8 cellular contexts compared by ENCODE assay signal in the genomic region with DNA sequence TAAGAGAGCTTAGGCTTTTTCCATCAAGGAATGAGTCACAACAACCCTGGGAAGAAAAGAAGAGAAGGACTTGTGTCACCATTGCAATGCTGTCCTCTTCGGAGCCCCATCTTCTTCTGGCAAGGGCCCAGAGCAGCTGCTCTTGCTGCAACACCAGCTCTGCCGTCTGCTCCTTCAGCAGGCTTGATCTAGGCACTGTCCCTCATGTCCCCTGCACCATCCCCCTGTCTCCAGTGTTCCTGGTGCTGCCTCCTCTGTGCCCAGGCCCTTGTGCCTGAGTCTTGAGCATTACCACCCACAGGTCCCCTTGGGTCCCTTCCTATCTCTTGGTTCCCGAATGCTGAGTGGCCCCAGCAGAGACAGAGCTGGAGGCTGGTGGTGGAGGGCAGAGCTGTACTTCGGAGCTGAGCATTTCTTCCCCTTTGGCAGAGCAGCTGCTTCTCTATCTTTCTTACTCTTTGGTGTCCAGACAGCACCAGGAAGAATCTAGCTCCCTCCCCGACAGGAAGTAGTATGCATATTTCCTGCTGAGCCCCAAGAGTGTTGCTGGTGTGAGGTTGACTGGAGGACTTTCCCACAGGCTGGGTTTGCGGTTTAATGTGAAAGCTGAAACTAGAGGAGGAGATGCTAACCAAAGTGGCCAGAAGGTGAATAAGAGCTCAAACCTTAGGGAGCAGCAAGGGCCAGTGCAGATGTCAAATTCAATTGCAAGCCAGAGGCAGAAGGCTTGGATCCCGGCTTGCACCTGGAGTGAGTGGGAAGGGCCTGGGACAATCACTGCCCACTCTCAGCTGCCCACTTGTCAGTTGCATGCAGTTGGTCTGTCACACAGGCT. TPM values are rescaled to one million over a fixed set of nuclear protein-coding genes. Genes with fewer than 3 reads are reported as not detected.
A peak's percentile ranks its signal among the peaks of the same experiment; 100 is the strongest.
DNase-seq lines count a peak whose midpoint lies in the region; ATAC-seq, FAIRE-seq and TF ChIP-seq lines count a peak whose summit lies in the region.

No MANE protein-coding gene starts in this region.

- peak overlapping the region; percentile 87; the same call in 1 of the 2 replicates for H2BK5ac ChIP-seq in H1 (ENCODE audit: low read depth, low read length)

- POLR2A ChIA-PET in activated CD4-positive, alpha-beta T cell treated with anti-CD3 and anti-CD28 coated beads for 36 hours (lab: Charles Lee): interaction anchor here (0.6 to 1.8 kb wide), 11 partner anchors 9 to 603 kb away, joined by 3 to 9 read pairs (median 4); partner anchors contain the start of gene WEE1
- POLR2A ChIA-PET in H1 (lab: Charles Lee; ENCODE audit: partially characterized antibody): interaction anchor here (0.8 to 3.8 kb wide), 11 partner anchors 9 to 141 kb away, joined by 3 to 17 read pairs (median 5); partner anchors contain the start of genes WEE1 and ZNF143

- DNase-seq in GM06990 (ENCODE audit: extremely low read depth, insufficient read length): peak; percentile 88
- peak; percentile 86 for DNase-seq in activated CD4-positive, alpha-beta T cell treated with anti-CD3 and anti-CD28 coated beads for 36 hours
- peak in 1 of 2 experiments; percentile 52 for DNase-seq in H1 (ENCODE audit: low read depth in 1 of 2, low spot score in 2 of 2)
- no peak for DNase-seq in frontal cortex (ENCODE audit: low spot score in 2 of 2)
- DNase-seq in NCI-H1105 (lab: John Stamatoyannopoulos, UW): no peak

- intact Hi-C loops in activated CD4-positive, alpha-beta T cell treated with anti-CD3 and anti-CD28 coated beads for 36 hours (cut with DNase I, micrococcal nuclease): loop anchor here (1.0 to 2.0 kb wide), 5 partner anchors 12 to 140 kb away; partner anchors contain the start of genes WEE1 (in 1 of the 2) and ZNF143 (in 1 of the 2)

- H3K79me1 ChIP-seq in H1 (ENCODE audit: low read depth, low read length): no peaks in the 10 kb centered on the region

- H2BK120ac ChIP-seq in H1 (replicated peaks; ENCODE audit: low read depth, low read length): no peak overlapping the region

- H3K9me3 ChIP-seq in H1 (ENCODE audit: insufficient read depth in 2 of 2, low read depth in 1 of 2, low read length in 1 of 2): no peaks in the 10 kb centered on the region
- no peaks in the 10 kb centered on the region for H3K9me3 ChIP-seq in neuron (ENCODE audit: low read length)

- H3K4me2 ChIP-seq in H1 (ENCODE audit: insufficient read depth in 1 of 2, low read depth in 2 of 2, low read length in 2 of 2): peak overlapping the region in 1 of 2 experiments; percentile 49; a peak in 3 of 4 replicates

- H3K27me3 ChIP-seq in GM06990 (replicated peaks; ENCODE audit: control insufficient read depth, insufficient read depth, low read length): no peaks in the 10 kb centered on the region
- H3K27me3 ChIP-seq in H1 (replicated peaks in 1 of 4; ENCODE audit: control insufficient read depth in 3 of 4, extremely low read depth in 1 of 4, insufficient read depth in 3 of 4, low read length in 3 of 4): no peaks in the 10 kb centered on the region; a peak in 1 of 7 replicates
- no peaks in the 10 kb centered on the region for H3K27me3 ChIP-seq in neuron (ENCODE audit: insufficient read depth, low read length)

- no peak for TF ChIP-seq EP300 in H1 (IDR thresholded peaks at IDR 0.05; ENCODE audit: borderline replicate concordance in 1 of 2, low read depth in 2 of 2, low read length in 2 of 2)

- no peak overlapping the region for H3K56ac ChIP-seq in H1 (replicated peaks; ENCODE audit: insufficient read length, low read depth, low read length)

- H2AFZ ChIP-seq in H1 (ENCODE audit: low read length): 0 out of 2 replicates have a peak overlapping the region, but pooled peaks have one; percentile 9
- peak overlapping the region; percentile 20 for H2AFZ ChIP-seq in neuron (ENCODE audit: low read depth, low read length)

- peak overlapping the region; percentile 43; the same call in 1 of the 2 replicates for H3K18ac ChIP-seq in H1 (ENCODE audit: extremely low read depth, low read length)

- no peak overlapping the region; a peak in 1 of 7 replicates for H3K9ac ChIP-seq in H1 (replicated peaks in 1 of 4; ENCODE audit: extremely low read depth in 1 of 4, low read depth in 3 of 4, low read length in 3 of 4)

- peak overlapping the region; percentile 51 to 94 (median 92) for H3K27ac Mint-ChIP-seq in IgD-negative memory B cell
- H3K27ac Mint-ChIP-seq in activated CD4-positive, alpha-beta T cell treated with anti-CD3 and anti-CD28 coated beads for 36 hours: peak overlapping the region; percentile 91

- H2AK5ac ChIP-seq in H1 (ENCODE audit: low read depth, low read length): peak overlapping the region; percentile 67; the same call in 1 of the 2 replicates

- H3K27me3 Mint-ChIP-seq in IgD-negative memory B cell: no peaks in the 10 kb centered on the region
- no peaks in the 10 kb centered on the region for H3K27me3 Mint-ChIP-seq in activated CD4-positive, alpha-beta T cell treated with anti-CD3 and anti-CD28 coated beads for 36 hours

- no peak overlapping the region; the same call in 1 of the 2 replicates for H3K27ac ChIP-seq in H1 (ENCODE audit: low read depth, low read length)

- FAIRE-seq in H1 (lab: Jason Lieb, UNC) (no peak), frontal cortex (lab: Jason Lieb, UNC) (no peak)

- H2BK20ac ChIP-seq in H1 (ENCODE audit: low read length): peak overlapping the region; percentile 11; the same call in 1 of the 2 replicates

- TF ChIP-seq CTCF in GM06990 (IDR thresholded peaks at IDR 0.05; ENCODE audit: insufficient read depth, low read length, poor library complexity, severe bottlenecking) (no peak), H1 (IDR thresholded peaks at IDR 0.05; ENCODE audit: control extremely low read depth in 1 of 3, insufficient read depth in 1 of 3, low read depth in 1 of 3, low read length in 3 of 3) (no peak)

- no peaks in the 10 kb centered on the region for H3K36me3 Mint-ChIP-seq in IgD-negative memory B cell
- H3K36me3 Mint-ChIP-seq in activated CD4-positive, alpha-beta T cell treated with anti-CD3 and anti-CD28 coated beads for 36 hours (ENCODE audit: low read depth): no peaks in the 10 kb centered on the region

- TF ChIP-seq RAD21 in H1 (IDR thresholded peaks at IDR 0.05 in 1 of 2, conservative IDR thresholded peaks at IDR 0.05 in 1 of 2; ENCODE audit: low read depth in 2 of 2, low read length in 2 of 2): no peak

- TF ChIP-seq POLR2A in H1 (IDR thresholded peaks at IDR 0.05; ENCODE audit: control extremely low read depth in 1 of 2, low read depth in 2 of 2, low read length in 2 of 2): no peak

- H3K4me1 Mint-ChIP-seq in IgD-negative memory B cell: peaks cover 29 to 40% (median 35%) of the 10 kb centered on the region in 3 donors
- peaks cover 25% of the 10 kb centered on the region for H3K4me1 Mint-ChIP-seq in activated CD4-positive, alpha-beta T cell treated with anti-CD3 and anti-CD28 coated beads for 36 hours

- whole genome bisulfite sequencing in H1 (ENCODE audit: extremely low coverage in 1 of 2, insufficient coverage in 1 of 2, insufficient read length in 1 of 2, insufficient replicate concordance in 2 of 2, low coverage in 1 of 2, low lambda C conversion rate in 2 of 2, missing lambda C conversion rate in 1 of 2), 2 experiments: 54% methylated on average over 7 of the region's 7 CpGs; no CpG with 5 or more reads in 1 of the 2 experiments

- H3K79me2 ChIP-seq in H1 (ENCODE audit: control insufficient read depth in 1 of 2, insufficient read depth in 2 of 2, low read length in 2 of 2): no peaks in the 10 kb centered on the region

- no peaks in the 10 kb centered on the region for H3K9me3 Mint-ChIP-seq in IgD-negative memory B cell
- no peaks in the 10 kb centered on the region for H3K9me3 Mint-ChIP-seq in activated CD4-positive, alpha-beta T cell treated with anti-CD3 and anti-CD28 coated beads for 36 hours (ENCODE audit: low read depth)

- no peaks in the 10 kb centered on the region for H4K20me1 ChIP-seq in H1 (replicated peaks in 1 of 2; ENCODE audit: control insufficient read depth in 1 of 2, insufficient read depth in 2 of 2, low read length in 2 of 2)

- no peak overlapping the region for H3K14ac ChIP-seq in H1 (ENCODE audit: insufficient read length)

- CTCF ChIA-PET in activated CD4-positive, alpha-beta T cell treated with anti-CD3 and anti-CD28 coated beads for 36 hours (lab: Charles Lee): interaction anchor here (0.5 to 2.4 kb wide), 12 partner anchors 10 to 1053 kb away, joined by 3 to 58 read pairs (median 4); no protein-coding TSS in a partner anchor
- CTCF ChIA-PET in H1 (lab: Charles Lee; ENCODE audit: partially characterized antibody): interaction anchor here (0.7 to 5.5 kb wide), 15 partner anchors 9 to 585 kb away, joined by 3 to 48 read pairs (median 4); no protein-coding TSS in a partner anchor

- H3K36me3 ChIP-seq in GM06990 (ENCODE audit: control insufficient read depth, insufficient read depth, low read length): no peaks in the 10 kb centered on the region
- H3K36me3 ChIP-seq in H1 (ENCODE audit: control insufficient read depth in 2 of 4, insufficient read depth in 4 of 4, low read length in 3 of 4): no peaks in the 10 kb centered on the region
- no peaks in the 10 kb centered on the region for H3K36me3 ChIP-seq in neuron (ENCODE audit: insufficient read depth, low read length)

- peak overlapping the region; percentile 31; the same call in 1 of the 2 replicates for H4K8ac ChIP-seq in H1 (ENCODE audit: extremely low read depth, insufficient read depth, low read length)

- H3K4me1 ChIP-seq in H1 (replicated peaks in 1 of 4; ENCODE audit: control insufficient read depth in 3 of 4, insufficient read depth in 4 of 4, low read length in 3 of 4) (peaks cover 3 to 10% (median 6%) of the 10 kb centered on the region in 4 experiments; a peak in 6 of 7 replicates), neuron (ENCODE audit: insufficient read depth, low read length) (no peaks in the 10 kb centered on the region)

- H4K5ac ChIP-seq in H1 (ENCODE audit: insufficient read length, low read depth, low read length): peak overlapping the region; percentile 19

- H3K4me3 ChIP-seq in GM06990 (replicated peaks; ENCODE audit: low read depth, low read length) (peak overlapping the region; percentile 67), H1 (ENCODE audit: extremely low read depth in 1 of 4, insufficient read depth in 2 of 4, low read depth in 3 of 4, low read length in 4 of 4) (no peak overlapping the region), neuron (ENCODE audit: low read length) (no peak overlapping the region)

- peak; percentile 78 for ATAC-seq in GM21576 (IDR thresholded peaks at IDR 0.05; ENCODE audit: unreplicated experiment)
- ATAC-seq in activated CD4-positive, alpha-beta T cell treated with anti-CD3 and anti-CD28 coated beads for 36 hours: peak; percentile 89

- H3K23ac ChIP-seq in H1 (ENCODE audit: insufficient read length): no peak overlapping the region

- H3K23me2 ChIP-seq in H1 (ENCODE audit: low read depth, low read length): no peaks in the 10 kb centered on the region

- no peak overlapping the region for H3K4ac ChIP-seq in H1 (replicated peaks; ENCODE audit: insufficient read length, low read depth, low read length)

- peak overlapping the region; percentile 93; the same call in 1 of the 2 replicates for H2BK12ac ChIP-seq in H1 (ENCODE audit: low read depth, low read length)

- H4K91ac ChIP-seq in H1 (replicated peaks; ENCODE audit: insufficient read length, low read length): peak overlapping the region; percentile 90

- peak overlapping the region; percentile 24; the same call in 1 of the 2 replicates for H2BK15ac ChIP-seq in H1 (ENCODE audit: low read length)

- H3K4me3 Mint-ChIP-seq in IgD-negative memory B cell: peak overlapping the region; percentile 39 to 94 (median 79)
- H3K4me3 Mint-ChIP-seq in activated CD4-positive, alpha-beta T cell treated with anti-CD3 and anti-CD28 coated beads for 36 hours: peak overlapping the region; percentile 65

RNA-seq across cellular contexts. Expression of gene WEE1, which starts 27.8 kb away (rescaled TPM):
- polyA plus RNA-seq in IgD-negative memory B cell (47.8 TPM), H1 (2011; rRNA removed) (22.6 and 40.8 TPM in 2 replicates)
- 10 to 100 TPM; 44.8 to 46.5 TPM for total RNA-seq in activated CD4-positive, alpha-beta T cell treated with anti-CD3 and anti-CD28 coated beads for 36 hours
- total RNA-seq in H1 (2021; fragmentation: NEBNext Ultra II Directional; extraction: Animal tissue kit (Norgen Biotek cat#: 25700)): 115 and 120 TPM in 2 replicates
- 49.2 TPM for polyA plus RNA-seq in H1 (2011; cell fraction: cytosol; rRNA removed)
- 21.5 TPM for polyA plus RNA-seq in H1 (2011; cell fraction: nucleus; rRNA removed)
- polyA plus RNA-seq in H1 (2012, experiment 1 of 2): 55.4 to 89.1 TPM (median 63.7 TPM) in 4 replicates
- polyA plus RNA-seq in H1 (2012, experiment 2 of 2): 19.5 TPM
- 55.2 TPM for polyA plus RNA-seq in H1 (2013, experiment 1 of 2)
- polyA plus RNA-seq in H1 (2013, experiment 2 of 2): 53.3 TPM
- 48.9 and 53.0 TPM in 2 replicates for polyA minus RNA-seq in H1 (2011; rRNA and poly(A)+ RNA removed)
- polyA minus RNA-seq in H1 (2011; cell fraction: cytosol; rRNA and poly(A)+ RNA removed): 37.4 TPM
- 91.8 TPM for polyA minus RNA-seq in H1 (2011; cell fraction: nucleus; rRNA and poly(A)+ RNA removed)
- total RNA-seq in frontal cortex: 11.0 TPM

Comparison
In these comparisons a context has a peak if more than half of its experiments do, and no peak if none do; other contexts are left out.
1. DNase-seq: peak in GM06990 (single experiment) and activated CD4-positive, alpha-beta T cell treated with anti-CD3 and anti-CD28 coated beads for 36 hours (single experiment); none in frontal cortex (0 of 2) and NCI-H1105 (single experiment).